17 cellular contexts compared by ENCODE assay signal in genomic region chr1:198255783-198256182, GRCh38.
DNase-seq lines count a peak whose midpoint lies in the region; ATAC-seq, FAIRE-seq and TF ChIP-seq lines count a peak whose summit lies in the region.
"Had no signal": no experiment of that assay in that cellular context is flagged by ENCODE, and none has a peak within 500 bp of the region (broad histone marks: within the 10 kb centered on the region; RNA-seq: fewer than 3 reads in every experiment).

No MANE protein-coding gene starts in this region.

- intact Hi-C loops in HepG2 (cut with micrococcal nuclease; ENCODE audit: unreplicated experiment) (no loop called here), right lobe of liver (cut with DNase I) (no loop called here)

- H3K9ac ChIP-seq in HepG2 (ENCODE audit: insufficient read depth, low read depth, low read length) (no peak overlapping the region), endodermal cell (ENCODE audit: extremely low read depth, low read length, poor library complexity, severe bottlenecking) (no peak overlapping the region)
- H3K9ac ChIP-seq: KMS-11 had no signal

- H3K27ac ChIP-seq in HepG2 (ENCODE audit: extremely low read length, insufficient read depth, low read length) (no peak overlapping the region), right lobe of liver (no peak overlapping the region), endodermal cell (ENCODE audit: low read depth, low read length) (no peak overlapping the region)
- H3K27ac ChIP-seq: C4-2B, KMS-11 had no signal

- H3K4me3 ChIP-seq in HepG2 (replicated peaks in 1 of 3; ENCODE audit: insufficient read depth in 1 of 3, low read depth in 2 of 3, low read length in 3 of 3) (no peak overlapping the region), right lobe of liver (no peak overlapping the region), endodermal cell (ENCODE audit: low read length) (peak overlapping the region; percentile 26)

- WGBS in HepG2 (ENCODE audit: low lambda C conversion rate), result 98% methylated on average over 1 of the region's 1 CpG
- WGBS in right lobe of liver (ENCODE audit: insufficient coverage, low coverage, low lambda C conversion rate, missing lambda C conversion rate), result 100% methylated on average over 1 of the region's 1 CpG
- 83% methylated on average over 1 of the region's 1 CpG; no CpG with 5 or more reads in 1 of the 2 experiments for WGBS in endodermal cell (ENCODE audit: insufficient coverage in 1 of 2, insufficient read length in 1 of 2), 2 experiments

- POLR2A ChIA-PET in HepG2 (lab: Yijun Ruan, JAX), result no interaction called here

- H3K9me3 ChIP-seq in HepG2 (ENCODE audit: low read length) (no peaks in the 10 kb centered on the region), right lobe of liver (no peaks in the 10 kb centered on the region), endodermal cell (ENCODE audit: control insufficient read depth, low read length) (no peaks in the 10 kb centered on the region)

- no TSS peak for BruUV-seq in HepG2 (replicated peaks; lab: Mats Ljungman, UMichigan)

- no peak for TF ChIP-seq RAD21 in HepG2 (CRISPR knock-in tag; IDR thresholded peaks at IDR 0.05)

- TF ChIP-seq CTCF in HepG2 (CRISPR knock-in tag; IDR thresholded peaks at IDR 0.05) (no peak), right lobe of liver (IDR thresholded peaks at IDR 0.05) (no peak), HFFc6 (IDR thresholded peaks at IDR 0.05) (no peak), endodermal cell (conservative IDR thresholded peaks at IDR 0.05) (no peak)

- DNase-seq in HepG2 (ENCODE audit: low spot score) (no peak), right lobe of liver (no peak), HFFc6 (no peak), endodermal cell (no peak), COLO668 (lab: John Stamatoyannopoulos, UW; ENCODE audit: unreplicated experiment) (no peak), AG08395 (ENCODE audit: low spot score) (no peak)
- DNase-seq: ACHN; AML-193; CD4-positive, alpha-beta T cell; DMS79 treated with DMSO at 0.1 percent for 48 hours; GF-D8; HCEC 1CT had no signal

- H3K4me3 Mint-ChIP-seq in HFFc6 (no peak overlapping the region), endodermal cell (no peak overlapping the region)
- H3K4me3 Mint-ChIP-seq: CD4-positive, alpha-beta T cell had no signal

- H4K20me1 ChIP-seq in HepG2 (ENCODE audit: insufficient read depth, low read length), result no peaks in the 10 kb centered on the region

- H3K27me3 Mint-ChIP-seq in HFFc6 (ENCODE audit: insufficient read depth) (peaks cover 8% of the 10 kb centered on the region), endodermal cell (ENCODE audit: insufficient read depth) (peaks cover 1% of the 10 kb centered on the region)
- H3K27me3 Mint-ChIP-seq: CD4-positive, alpha-beta T cell had no signal

- H3K9me3 Mint-ChIP-seq in HFFc6 (peaks cover 5% of the 10 kb centered on the region; the same call in 1 of the 2 replicates), endodermal cell (no peaks in the 10 kb centered on the region)
- H3K9me3 Mint-ChIP-seq: CD4-positive, alpha-beta T cell had no signal

- no peak overlapping the region for H3K4me2 ChIP-seq in HepG2 (ENCODE audit: low read depth, low read length)
- H3K4me2 ChIP-seq: KMS-11 had no signal

- in situ Hi-C loops in HepG2 (cut with HindIII; ENCODE audit: extremely low pct_ligation_motif_present, low pct_unique_long_range_greater_than_20kb), result no loop called here

- H3K36me3 ChIP-seq in HepG2 (replicated peaks in 1 of 2; ENCODE audit: control insufficient read depth in 1 of 2, insufficient read depth in 2 of 2, low read length in 2 of 2) (no peaks in the 10 kb centered on the region), right lobe of liver (no peaks in the 10 kb centered on the region), endodermal cell (ENCODE audit: control insufficient read depth, insufficient read depth, low read length) (no peaks in the 10 kb centered on the region)

- no peaks in the 10 kb centered on the region for H3K79me2 ChIP-seq in HepG2 (ENCODE audit: insufficient read depth, low read length)

- TF ChIP-seq POLR2A in HepG2 (IDR thresholded peaks at IDR 0.05; ENCODE audit: insufficient read depth in 1 of 2, low read depth in 2 of 2, low read length in 2 of 2), result no peak
- TF ChIP-seq POLR2A in right lobe of liver (IDR thresholded peaks at IDR 0.05), result no peak

- FAIRE-seq in HepG2 (lab: Jason Lieb, UNC), result no peak
- FAIRE-seq: GM19239, HTR-8/SVneo had no signal

- ATAC-seq in HepG2, result no peak
- no peak for ATAC-seq in right lobe of liver
- ATAC-seq in GM19023 (IDR thresholded peaks at IDR 0.05; ENCODE audit: unreplicated experiment), result no peak

- peak overlapping the region; percentile 62; the same call in 1 of the 2 replicates for H3K27ac Mint-ChIP-seq in HFFc6
- H3K27ac Mint-ChIP-seq in endodermal cell, result no peak overlapping the region
- H3K27ac Mint-ChIP-seq: CD4-positive, alpha-beta T cell had no signal

- no peak overlapping the region for H2AFZ ChIP-seq in HepG2 (ENCODE audit: low read length)

- TF ChIP-seq EP300 in HepG2 (IDR thresholded peaks at IDR 0.05; ENCODE audit: low read depth in 2 of 2, low read length in 2 of 2), result no peak
- TF ChIP-seq EP300 in HepG2 (CRISPR knock-in tag; IDR thresholded peaks at IDR 0.05; ENCODE audit: borderline replicate concordance), result no peak

- no peaks in the 10 kb centered on the region for H3K4me1 ChIP-seq in HepG2 (ENCODE audit: insufficient read depth, low read length)
- no peaks in the 10 kb centered on the region for H3K4me1 ChIP-seq in right lobe of liver
- H3K4me1 ChIP-seq in endodermal cell (ENCODE audit: control insufficient read depth, insufficient read depth, low read length), result peaks cover 9% of the 10 kb centered on the region

- H3K4me1 Mint-ChIP-seq in HFFc6 (ENCODE audit: low read depth) (peaks cover 92% of the 10 kb centered on the region), endodermal cell (peaks cover 26% of the 10 kb centered on the region)

- H3K27me3 ChIP-seq in HepG2 (ENCODE audit: control insufficient read depth in 1 of 2, insufficient read depth in 2 of 2, low read length in 2 of 2) (no peaks in the 10 kb centered on the region), right lobe of liver (no peaks in the 10 kb centered on the region), endodermal cell (ENCODE audit: control insufficient read depth, insufficient read depth, low read length, poor library complexity, severe bottlenecking) (peaks cover 6% of the 10 kb centered on the region)

- CTCF ChIA-PET in HepG2 (lab: Yijun Ruan, JAX; ENCODE audit: low intra/inter-chr PET ratio, low total read pairs), result no interaction called here

- H3K36me3 Mint-ChIP-seq in HFFc6 (ENCODE audit: low read depth), result peaks cover 56% of the 10 kb centered on the region
- H3K36me3 Mint-ChIP-seq in endodermal cell (ENCODE audit: low read depth), result peaks cover 4% of the 10 kb centered on the region

TF ChIP-seq in HepG2, 621 proteins besides CTCF, POLR2A, EP300 and RAD21:
- peak; percentile 10 to 77; a peak in 2 of 4 replicates for TF ChIP-seq MAFK (conservative IDR thresholded peaks at IDR 0.05 in 1 of 2, IDR thresholded peaks at IDR 0.05 in 1 of 2; ENCODE audit: low read length in 2 of 2)
- TF ChIP-seq RFXANK (CRISPR knock-in tag; IDR thresholded peaks at IDR 0.05), result no peak
- peak; percentile 38; the same call in 1 of the 2 replicates for TF ChIP-seq MAFF (IDR thresholded peaks at IDR 0.05; ENCODE audit: low read depth, low read length)
- TF ChIP-seq ZNF367 (CRISPR knock-in tag; IDR thresholded peaks at IDR 0.05; ENCODE audit: borderline replicate concordance), result no peak
